In the genomic region with DNA sequence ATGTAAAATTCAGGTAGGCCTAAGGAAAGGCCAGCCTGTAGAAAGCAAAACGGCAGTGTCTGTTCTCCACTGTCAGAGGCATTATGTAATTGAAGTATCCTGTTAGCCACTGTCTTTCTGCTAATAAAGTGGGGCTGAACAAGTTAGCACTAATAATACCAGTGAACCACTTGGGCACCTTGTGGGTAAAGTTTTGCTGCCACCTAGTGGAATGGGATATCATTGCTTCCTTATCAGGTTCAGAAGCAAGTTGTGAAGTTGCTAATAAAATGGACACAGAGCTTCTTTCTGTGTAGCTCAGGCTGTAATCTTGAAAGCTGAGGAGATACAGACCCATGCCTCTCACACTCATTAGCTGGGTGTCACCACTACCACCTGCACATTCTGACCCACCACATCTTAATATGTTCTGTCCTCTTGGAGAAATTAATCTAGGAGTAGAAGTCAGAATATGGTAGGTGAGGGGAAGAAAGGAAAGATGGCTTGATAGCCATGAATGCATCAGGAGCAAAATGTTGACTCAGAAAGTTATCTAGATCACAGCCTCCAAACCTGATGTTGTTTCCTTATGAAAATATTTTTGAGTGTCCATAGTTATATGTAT, we compare ENCODE assay signal across 8 cellular contexts.
DNase-seq lines count a peak whose midpoint lies in the region; ATAC-seq, FAIRE-seq and TF ChIP-seq lines count a peak whose summit lies in the region.

No MANE protein-coding gene starts in this region.

- H3K36me3 ChIP-seq in GM12878 (ENCODE audit: control insufficient read depth in 2 of 2, insufficient read depth in 2 of 2, low read length in 1 of 2) = no peaks in the 10 kb centered on the region

- H4K20me1 ChIP-seq in GM12878 (ENCODE audit: control insufficient read depth, insufficient read depth) = no peaks in the 10 kb centered on the region

- no peak overlapping the region for H3K27ac ChIP-seq in GM12878 (ENCODE audit: control insufficient read depth, insufficient read depth)

- no peak overlapping the region for H3K4me2 ChIP-seq in GM12878 (ENCODE audit: control insufficient read depth, insufficient read depth)

- DNase-seq in DMS53 treated with DMSO at 0.1 percent for 48 hours (lab: John Stamatoyannopoulos, UW; ENCODE audit: unreplicated experiment) (peak; percentile 69), M059J (ENCODE audit: low read depth) (peak; percentile 73), RPMI7951 (ENCODE audit: low read depth) (peak; percentile 72), GM12878 (ENCODE audit: low read depth, low spot score) (peak; percentile 25), iPS DF 19.7 (ENCODE audit: low read depth, low spot score) (peak; percentile 47), smooth muscle cell of the brain vasculature (ENCODE audit: low read depth, low spot score) (peak; percentile 58), cortex of kidney (lab: John Stamatoyannopoulos, UW) (no peak)

- 5% methylated on average over 1 of the region's 1 CpG for WGBS in GM12878 (ENCODE audit: insufficient coverage, insufficient replicate concordance, low lambda C conversion rate, missing lambda C conversion rate)

- peak; percentile 95 for FAIRE-seq in GM12878 (lab: Jason Lieb, UNC)

- intact Hi-C loops in GM12878 (cut with micrococcal nuclease; ENCODE audit: unreplicated experiment) = loop anchor here (1.0 kb wide), 1 partner anchor 59 kb away; no protein-coding TSS in a partner anchor

- no peak overlapping the region for H2AFZ ChIP-seq in GM12878 (ENCODE audit: control insufficient read depth, low read depth, low read length)

- in situ Hi-C loops in GM12878 (cut with MboI) = loop anchor here (5.0 kb wide), 1 partner anchor 69 kb away; no protein-coding TSS in a partner anchor

- ATAC-seq in GM19463 (IDR thresholded peaks at IDR 0.05; ENCODE audit: unreplicated experiment) (peak; percentile 61), GM12878 (peak; percentile 94)

- peaks cover 0 to 2% of the 10 kb centered on the region in 2 experiments; a peak in 2 of 4 replicates for H3K27me3 ChIP-seq in GM12878 (replicated peaks in 1 of 2; ENCODE audit: control insufficient read depth in 2 of 2, insufficient read depth in 2 of 2, low read length in 1 of 2)

- CTCF ChIA-PET in GM12878 (lab: Yijun Ruan, JAX) = interaction anchor here (0.6 to 1.7 kb wide), 17 partner anchors 8 to 351 kb away, joined by 3 to 20 read pairs (median 5); no protein-coding TSS in a partner anchor

- no peaks in the 10 kb centered on the region for H3K79me2 ChIP-seq in GM12878 (ENCODE audit: control insufficient read depth, insufficient read depth, low read length)

- no peaks in the 10 kb centered on the region for H3K4me1 ChIP-seq in GM12878 (ENCODE audit: control insufficient read depth, insufficient read depth, low read length)

- H3K4me3 ChIP-seq in GM12878 = no peak overlapping the region

- TF ChIP-seq EP300 in GM12878 (IDR thresholded peaks at IDR 0.05; ENCODE audit: borderline replicate concordance in 1 of 2, control insufficient read depth in 1 of 2, low read depth in 2 of 2, low read length in 2 of 2) = no peak

- RAD21 ChIA-PET in GM12878 (lab: Charles Lee; ENCODE audit: unreplicated experiment) = interaction anchor here (0.6 to 1.6 kb wide), 8 partner anchors 8 to 352 kb away, joined by 3 to 9 read pairs (median 4); no protein-coding TSS in a partner anchor

- BruUV-seq in GM12878 (replicated peaks; lab: Mats Ljungman, UMichigan) = no TSS peak

- peak; percentile 91 for TF ChIP-seq RAD21 in GM12878 (IDR thresholded peaks at IDR 0.05; ENCODE audit: insufficient read depth, low read depth, low read length)

- TF ChIP-seq POLR2A in GM12878 (IDR thresholded peaks at IDR 0.05; ENCODE audit: low read depth, low read length) = no peak

- TF ChIP-seq CTCF in GM12878 (IDR thresholded peaks at IDR 0.05 in 2 of 3, conservative IDR thresholded peaks at IDR 0.05 in 1 of 3; ENCODE audit: control insufficient read depth in 2 of 3, extremely low read depth in 1 of 3, insufficient read depth in 1 of 3, low read depth in 3 of 3, low read length in 3 of 3) = peak; percentile 72 to 83 (median 78)

- no peak overlapping the region for H3K9ac ChIP-seq in GM12878 (ENCODE audit: control insufficient read depth, insufficient read depth, low read length)

- H3K9me3 ChIP-seq in GM12878 (replicated peaks; ENCODE audit: control insufficient read depth, insufficient read depth, low read length) = no peaks in the 10 kb centered on the region

- POLR2A ChIA-PET in GM12878 (lab: Charles Lee) = no interaction called here

- SMC1A ChIA-PET in GM12878 (lab: Charles Lee; ENCODE audit: uncharacterized antibody, unreplicated experiment) = interaction anchor here (0.6 to 4.4 kb wide), 14 partner anchors 8 to 372 kb away, joined by 3 to 24 read pairs (median 4); no protein-coding TSS in a partner anchor

TF ChIP-seq in GM12878, 131 proteins besides CTCF, POLR2A, EP300 and RAD21 (continues in another document):
- peak; percentile 69; the same call in 1 of the 2 replicates for TF ChIP-seq SMARCA5 (IDR thresholded peaks at IDR 0.05)
- TF ChIP-seq SRF (IDR thresholded peaks at IDR 0.05; ENCODE audit: low read depth in 2 of 2, low read length in 2 of 2) = no peak
- TF ChIP-seq ATF7 (IDR thresholded peaks at IDR 0.05; ENCODE audit: low read depth) = no peak
- peak; percentile 42; the same call in 1 of the 2 replicates for TF ChIP-seq RUNX3 (IDR thresholded peaks at IDR 0.05; ENCODE audit: low read length)
- TF ChIP-seq MXI1 (IDR thresholded peaks at IDR 0.05; ENCODE audit: low read depth, low read length) = no peak
- no peak for TF ChIP-seq ESRRA (IDR thresholded peaks at IDR 0.05; ENCODE audit: low read length)
- TF ChIP-seq ZZZ3 (IDR thresholded peaks at IDR 0.05; ENCODE audit: control insufficient read depth, insufficient read length, low read depth) = no peak
- TF ChIP-seq ZNF24 (IDR thresholded peaks at IDR 0.05) = 0 out of 2 replicates have a peak, but pooled peaks have one; percentile 18
- no peak for TF ChIP-seq BACH1 (IDR thresholded peaks at IDR 0.05; ENCODE audit: borderline replicate concordance)
- TF ChIP-seq, protein P1, sequence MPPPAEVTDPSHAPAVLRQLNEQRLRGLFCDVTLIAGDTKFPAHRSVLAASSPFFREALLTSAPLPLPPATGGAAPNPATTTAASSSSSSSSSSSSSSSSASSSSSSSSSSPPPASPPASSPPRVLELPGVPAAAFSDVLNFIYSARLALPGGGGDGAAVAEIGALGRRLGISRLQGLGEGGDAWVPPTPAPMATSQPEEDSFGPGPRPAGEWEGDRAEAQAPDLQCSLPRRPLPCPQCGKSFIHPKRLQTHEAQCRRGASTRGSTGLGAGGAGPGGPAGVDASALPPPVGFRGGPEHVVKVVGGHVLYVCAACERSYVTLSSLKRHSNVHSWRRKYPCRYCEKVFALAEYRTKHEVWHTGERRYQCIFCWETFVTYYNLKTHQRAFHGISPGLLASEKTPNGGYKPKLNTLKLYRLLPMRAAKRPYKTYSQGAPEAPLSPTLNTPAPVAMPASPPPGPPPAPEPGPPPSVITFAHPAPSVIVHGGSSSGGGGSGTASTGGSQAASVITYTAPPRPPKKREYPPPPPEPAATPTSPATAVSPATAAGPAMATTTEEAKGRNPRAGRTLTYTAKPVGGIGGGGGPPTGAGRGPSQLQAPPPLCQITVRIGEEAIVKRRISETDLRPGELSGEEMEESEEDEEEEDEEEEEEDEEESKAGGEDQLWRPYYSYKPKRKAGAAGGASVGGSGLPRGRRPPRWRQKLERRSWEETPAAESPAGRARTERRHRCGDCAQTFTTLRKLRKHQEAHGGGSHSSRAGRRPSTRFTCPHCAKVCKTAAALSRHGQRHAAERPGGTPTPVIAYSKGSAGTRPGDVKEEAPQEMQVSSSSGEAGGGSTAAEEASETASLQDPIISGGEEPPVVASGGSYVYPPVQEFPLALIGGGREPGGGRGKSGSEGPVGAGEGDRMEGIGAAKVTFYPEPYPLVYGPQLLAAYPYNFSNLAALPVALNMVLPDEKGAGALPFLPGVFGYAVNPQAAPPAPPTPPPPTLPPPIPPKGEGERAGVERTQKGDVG (CRISPR knock-in tag; IDR thresholded peaks at IDR 0.05) = no peak
- TF ChIP-seq, protein P2, sequence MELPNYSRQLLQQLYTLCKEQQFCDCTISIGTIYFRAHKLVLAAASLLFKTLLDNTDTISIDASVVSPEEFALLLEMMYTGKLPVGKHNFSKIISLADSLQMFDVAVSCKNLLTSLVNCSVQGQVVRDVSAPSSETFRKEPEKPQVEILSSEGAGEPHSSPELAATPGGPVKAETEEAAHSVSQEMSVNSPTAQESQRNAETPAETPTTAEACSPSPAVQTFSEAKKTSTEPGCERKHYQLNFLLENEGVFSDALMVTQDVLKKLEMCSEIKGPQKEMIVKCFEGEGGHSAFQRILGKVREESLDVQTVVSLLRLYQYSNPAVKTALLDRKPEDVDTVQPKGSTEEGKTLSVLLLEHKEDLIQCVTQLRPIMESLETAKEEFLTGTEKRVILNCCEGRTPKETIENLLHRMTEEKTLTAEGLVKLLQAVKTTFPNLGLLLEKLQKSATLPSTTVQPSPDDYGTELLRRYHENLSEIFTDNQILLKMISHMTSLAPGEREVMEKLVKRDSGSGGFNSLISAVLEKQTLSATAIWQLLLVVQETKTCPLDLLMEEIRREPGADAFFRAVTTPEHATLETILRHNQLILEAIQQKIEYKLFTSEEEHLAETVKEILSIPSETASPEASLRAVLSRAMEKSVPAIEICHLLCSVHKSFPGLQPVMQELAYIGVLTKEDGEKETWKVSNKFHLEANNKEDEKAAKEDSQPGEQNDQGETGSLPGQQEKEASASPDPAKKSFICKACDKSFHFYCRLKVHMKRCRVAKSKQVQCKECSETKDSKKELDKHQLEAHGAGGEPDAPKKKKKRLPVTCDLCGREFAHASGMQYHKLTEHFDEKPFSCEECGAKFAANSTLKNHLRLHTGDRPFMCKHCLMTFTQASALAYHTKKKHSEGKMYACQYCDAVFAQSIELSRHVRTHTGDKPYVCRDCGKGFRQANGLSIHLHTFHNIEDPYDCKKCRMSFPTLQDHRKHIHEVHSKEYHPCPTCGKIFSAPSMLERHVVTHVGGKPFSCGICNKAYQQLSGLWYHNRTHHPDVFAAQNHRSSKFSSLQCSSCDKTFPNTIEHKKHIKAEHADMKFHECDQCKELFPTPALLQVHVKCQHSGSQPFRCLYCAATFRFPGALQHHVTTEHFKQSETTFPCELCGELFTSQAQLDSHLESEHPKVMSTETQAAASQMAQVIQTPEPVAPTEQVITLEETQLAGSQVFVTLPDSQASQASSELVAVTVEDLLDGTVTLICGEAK (IDR thresholded peaks at IDR 0.05; ENCODE audit: borderline replicate concordance) = peak; percentile 31; the same call in 1 of the 2 replicates
- peak; percentile 87 for TF ChIP-seq SMC3 (IDR thresholded peaks at IDR 0.05; ENCODE audit: borderline replicate concordance, low read length)
- no peak for TF ChIP-seq IRF4 (IDR thresholded peaks at IDR 0.05; ENCODE audit: low read depth, low read length)
